Comparison of ENCODE assay signal across 1 cellular context in the genomic region with DNA sequence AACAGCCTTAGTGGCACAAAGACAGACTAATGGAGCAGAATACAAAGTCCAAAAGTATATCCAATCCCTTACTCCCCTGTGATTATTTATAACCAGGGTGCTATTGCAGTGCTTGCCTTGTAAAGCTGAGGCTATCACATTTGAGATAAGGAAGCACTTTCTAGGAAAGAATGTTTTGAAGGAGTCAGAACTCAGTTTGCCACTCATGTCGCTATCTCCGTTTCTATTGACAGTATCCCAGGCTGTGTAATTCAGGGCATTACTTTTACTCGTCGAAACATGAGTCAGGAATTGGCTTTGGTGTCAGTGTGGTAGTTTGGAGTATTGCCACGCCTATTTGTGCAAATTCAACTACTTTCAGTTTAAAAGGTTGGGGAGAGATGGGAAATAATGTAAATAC.
TF ChIP-seq lines count a peak whose summit lies in the region.

No MANE protein-coding gene starts in this region.

TF ChIP-seq in K562, 482 proteins besides CTCF, POLR2A, EP300 and RAD21 (continued from another document and continues in another):
- TF ChIP-seq, protein P1, sequence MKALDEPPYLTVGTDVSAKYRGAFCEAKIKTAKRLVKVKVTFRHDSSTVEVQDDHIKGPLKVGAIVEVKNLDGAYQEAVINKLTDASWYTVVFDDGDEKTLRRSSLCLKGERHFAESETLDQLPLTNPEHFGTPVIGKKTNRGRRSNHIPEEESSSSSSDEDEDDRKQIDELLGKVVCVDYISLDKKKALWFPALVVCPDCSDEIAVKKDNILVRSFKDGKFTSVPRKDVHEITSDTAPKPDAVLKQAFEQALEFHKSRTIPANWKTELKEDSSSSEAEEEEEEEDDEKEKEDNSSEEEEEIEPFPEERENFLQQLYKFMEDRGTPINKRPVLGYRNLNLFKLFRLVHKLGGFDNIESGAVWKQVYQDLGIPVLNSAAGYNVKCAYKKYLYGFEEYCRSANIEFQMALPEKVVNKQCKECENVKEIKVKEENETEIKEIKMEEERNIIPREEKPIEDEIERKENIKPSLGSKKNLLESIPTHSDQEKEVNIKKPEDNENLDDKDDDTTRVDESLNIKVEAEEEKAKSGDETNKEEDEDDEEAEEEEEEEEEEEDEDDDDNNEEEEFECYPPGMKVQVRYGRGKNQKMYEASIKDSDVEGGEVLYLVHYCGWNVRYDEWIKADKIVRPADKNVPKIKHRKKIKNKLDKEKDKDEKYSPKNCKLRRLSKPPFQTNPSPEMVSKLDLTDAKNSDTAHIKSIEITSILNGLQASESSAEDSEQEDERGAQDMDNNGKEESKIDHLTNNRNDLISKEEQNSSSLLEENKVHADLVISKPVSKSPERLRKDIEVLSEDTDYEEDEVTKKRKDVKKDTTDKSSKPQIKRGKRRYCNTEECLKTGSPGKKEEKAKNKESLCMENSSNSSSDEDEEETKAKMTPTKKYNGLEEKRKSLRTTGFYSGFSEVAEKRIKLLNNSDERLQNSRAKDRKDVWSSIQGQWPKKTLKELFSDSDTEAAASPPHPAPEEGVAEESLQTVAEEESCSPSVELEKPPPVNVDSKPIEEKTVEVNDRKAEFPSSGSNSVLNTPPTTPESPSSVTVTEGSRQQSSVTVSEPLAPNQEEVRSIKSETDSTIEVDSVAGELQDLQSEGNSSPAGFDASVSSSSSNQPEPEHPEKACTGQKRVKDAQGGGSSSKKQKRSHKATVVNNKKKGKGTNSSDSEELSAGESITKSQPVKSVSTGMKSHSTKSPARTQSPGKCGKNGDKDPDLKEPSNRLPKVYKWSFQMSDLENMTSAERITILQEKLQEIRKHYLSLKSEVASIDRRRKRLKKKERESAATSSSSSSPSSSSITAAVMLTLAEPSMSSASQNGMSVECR (CRISPR knock-in tag; IDR thresholded peaks at IDR 0.05), result no peak
- TF ChIP-seq RCOR1 (IDR thresholded peaks at IDR 0.05; ENCODE audit: borderline replicate concordance in 1 of 2, low read depth in 2 of 2, low read length in 2 of 2) (peak in 1 of 2 experiments; percentile 73; a peak in 2 of 4 replicates), ARHGAP35 (IDR thresholded peaks at IDR 0.05; ENCODE audit: partially characterized antibody) (no peak), EZH2 (IDR thresholded peaks at IDR 0.05; ENCODE audit: borderline replicate concordance, low read depth, low read length) (no peak), ZNF717 (CRISPR knock-in tag; IDR thresholded peaks at IDR 0.05) (no peak), ZFP36 (IDR thresholded peaks at IDR 0.05; ENCODE audit: low read depth, low read length, partially characterized antibody) (no peak), PCBP1 (IDR thresholded peaks at IDR 0.05; ENCODE audit: low read depth, low read length, poor library complexity, severe bottlenecking) (no peak), SETDB1 (IDR thresholded peaks at IDR 0.05; ENCODE audit: low read length) (no peak), ZNF407 (IDR thresholded peaks at IDR 0.05; ENCODE audit: low read depth) (no peak), SP1 (CRISPR knock-in tag; IDR thresholded peaks at IDR 0.05) (no peak), SMARCB1 (IDR thresholded peaks at IDR 0.05; ENCODE audit: insufficient read length, low read depth) (no peak), ZNF764 (CRISPR knock-in tag; IDR thresholded peaks at IDR 0.05; ENCODE audit: low read depth) (no peak), ZNF551 (CRISPR knock-in tag; IDR thresholded peaks at IDR 0.05) (no peak), RFX7 (CRISPR knock-in tag; IDR thresholded peaks at IDR 0.05) (no peak)
- TF ChIP-seq, protein P2, sequence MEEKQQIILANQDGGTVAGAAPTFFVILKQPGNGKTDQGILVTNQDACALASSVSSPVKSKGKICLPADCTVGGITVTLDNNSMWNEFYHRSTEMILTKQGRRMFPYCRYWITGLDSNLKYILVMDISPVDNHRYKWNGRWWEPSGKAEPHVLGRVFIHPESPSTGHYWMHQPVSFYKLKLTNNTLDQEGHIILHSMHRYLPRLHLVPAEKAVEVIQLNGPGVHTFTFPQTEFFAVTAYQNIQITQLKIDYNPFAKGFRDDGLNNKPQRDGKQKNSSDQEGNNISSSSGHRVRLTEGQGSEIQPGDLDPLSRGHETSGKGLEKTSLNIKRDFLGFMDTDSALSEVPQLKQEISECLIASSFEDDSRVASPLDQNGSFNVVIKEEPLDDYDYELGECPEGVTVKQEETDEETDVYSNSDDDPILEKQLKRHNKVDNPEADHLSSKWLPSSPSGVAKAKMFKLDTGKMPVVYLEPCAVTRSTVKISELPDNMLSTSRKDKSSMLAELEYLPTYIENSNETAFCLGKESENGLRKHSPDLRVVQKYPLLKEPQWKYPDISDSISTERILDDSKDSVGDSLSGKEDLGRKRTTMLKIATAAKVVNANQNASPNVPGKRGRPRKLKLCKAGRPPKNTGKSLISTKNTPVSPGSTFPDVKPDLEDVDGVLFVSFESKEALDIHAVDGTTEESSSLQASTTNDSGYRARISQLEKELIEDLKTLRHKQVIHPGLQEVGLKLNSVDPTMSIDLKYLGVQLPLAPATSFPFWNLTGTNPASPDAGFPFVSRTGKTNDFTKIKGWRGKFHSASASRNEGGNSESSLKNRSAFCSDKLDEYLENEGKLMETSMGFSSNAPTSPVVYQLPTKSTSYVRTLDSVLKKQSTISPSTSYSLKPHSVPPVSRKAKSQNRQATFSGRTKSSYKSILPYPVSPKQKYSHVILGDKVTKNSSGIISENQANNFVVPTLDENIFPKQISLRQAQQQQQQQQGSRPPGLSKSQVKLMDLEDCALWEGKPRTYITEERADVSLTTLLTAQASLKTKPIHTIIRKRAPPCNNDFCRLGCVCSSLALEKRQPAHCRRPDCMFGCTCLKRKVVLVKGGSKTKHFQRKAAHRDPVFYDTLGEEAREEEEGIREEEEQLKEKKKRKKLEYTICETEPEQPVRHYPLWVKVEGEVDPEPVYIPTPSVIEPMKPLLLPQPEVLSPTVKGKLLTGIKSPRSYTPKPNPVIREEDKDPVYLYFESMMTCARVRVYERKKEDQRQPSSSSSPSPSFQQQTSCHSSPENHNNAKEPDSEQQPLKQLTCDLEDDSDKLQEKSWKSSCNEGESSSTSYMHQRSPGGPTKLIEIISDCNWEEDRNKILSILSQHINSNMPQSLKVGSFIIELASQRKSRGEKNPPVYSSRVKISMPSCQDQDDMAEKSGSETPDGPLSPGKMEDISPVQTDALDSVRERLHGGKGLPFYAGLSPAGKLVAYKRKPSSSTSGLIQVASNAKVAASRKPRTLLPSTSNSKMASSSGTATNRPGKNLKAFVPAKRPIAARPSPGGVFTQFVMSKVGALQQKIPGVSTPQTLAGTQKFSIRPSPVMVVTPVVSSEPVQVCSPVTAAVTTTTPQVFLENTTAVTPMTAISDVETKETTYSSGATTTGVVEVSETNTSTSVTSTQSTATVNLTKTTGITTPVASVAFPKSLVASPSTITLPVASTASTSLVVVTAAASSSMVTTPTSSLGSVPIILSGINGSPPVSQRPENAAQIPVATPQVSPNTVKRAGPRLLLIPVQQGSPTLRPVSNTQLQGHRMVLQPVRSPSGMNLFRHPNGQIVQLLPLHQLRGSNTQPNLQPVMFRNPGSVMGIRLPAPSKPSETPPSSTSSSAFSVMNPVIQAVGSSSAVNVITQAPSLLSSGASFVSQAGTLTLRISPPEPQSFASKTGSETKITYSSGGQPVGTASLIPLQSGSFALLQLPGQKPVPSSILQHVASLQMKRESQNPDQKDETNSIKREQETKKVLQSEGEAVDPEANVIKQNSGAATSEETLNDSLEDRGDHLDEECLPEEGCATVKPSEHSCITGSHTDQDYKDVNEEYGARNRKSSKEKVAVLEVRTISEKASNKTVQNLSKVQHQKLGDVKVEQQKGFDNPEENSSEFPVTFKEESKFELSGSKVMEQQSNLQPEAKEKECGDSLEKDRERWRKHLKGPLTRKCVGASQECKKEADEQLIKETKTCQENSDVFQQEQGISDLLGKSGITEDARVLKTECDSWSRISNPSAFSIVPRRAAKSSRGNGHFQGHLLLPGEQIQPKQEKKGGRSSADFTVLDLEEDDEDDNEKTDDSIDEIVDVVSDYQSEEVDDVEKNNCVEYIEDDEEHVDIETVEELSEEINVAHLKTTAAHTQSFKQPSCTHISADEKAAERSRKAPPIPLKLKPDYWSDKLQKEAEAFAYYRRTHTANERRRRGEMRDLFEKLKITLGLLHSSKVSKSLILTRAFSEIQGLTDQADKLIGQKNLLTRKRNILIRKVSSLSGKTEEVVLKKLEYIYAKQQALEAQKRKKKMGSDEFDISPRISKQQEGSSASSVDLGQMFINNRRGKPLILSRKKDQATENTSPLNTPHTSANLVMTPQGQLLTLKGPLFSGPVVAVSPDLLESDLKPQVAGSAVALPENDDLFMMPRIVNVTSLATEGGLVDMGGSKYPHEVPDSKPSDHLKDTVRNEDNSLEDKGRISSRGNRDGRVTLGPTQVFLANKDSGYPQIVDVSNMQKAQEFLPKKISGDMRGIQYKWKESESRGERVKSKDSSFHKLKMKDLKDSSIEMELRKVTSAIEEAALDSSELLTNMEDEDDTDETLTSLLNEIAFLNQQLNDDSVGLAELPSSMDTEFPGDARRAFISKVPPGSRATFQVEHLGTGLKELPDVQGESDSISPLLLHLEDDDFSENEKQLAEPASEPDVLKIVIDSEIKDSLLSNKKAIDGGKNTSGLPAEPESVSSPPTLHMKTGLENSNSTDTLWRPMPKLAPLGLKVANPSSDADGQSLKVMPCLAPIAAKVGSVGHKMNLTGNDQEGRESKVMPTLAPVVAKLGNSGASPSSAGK (IDR thresholded peaks at IDR 0.05), result no peak
- TF ChIP-seq, protein P3, sequence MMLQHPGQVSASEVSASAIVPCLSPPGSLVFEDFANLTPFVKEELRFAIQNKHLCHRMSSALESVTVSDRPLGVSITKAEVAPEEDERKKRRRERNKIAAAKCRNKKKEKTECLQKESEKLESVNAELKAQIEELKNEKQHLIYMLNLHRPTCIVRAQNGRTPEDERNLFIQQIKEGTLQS (IDR thresholded peaks at IDR 0.05), result peak; percentile 37; the same call in 1 of the 2 replicates
- TF ChIP-seq, protein P3 (CRISPR knock-in tag; conservative IDR thresholded peaks at IDR 0.05), result no peak
- TF ChIP-seq, protein P4, sequence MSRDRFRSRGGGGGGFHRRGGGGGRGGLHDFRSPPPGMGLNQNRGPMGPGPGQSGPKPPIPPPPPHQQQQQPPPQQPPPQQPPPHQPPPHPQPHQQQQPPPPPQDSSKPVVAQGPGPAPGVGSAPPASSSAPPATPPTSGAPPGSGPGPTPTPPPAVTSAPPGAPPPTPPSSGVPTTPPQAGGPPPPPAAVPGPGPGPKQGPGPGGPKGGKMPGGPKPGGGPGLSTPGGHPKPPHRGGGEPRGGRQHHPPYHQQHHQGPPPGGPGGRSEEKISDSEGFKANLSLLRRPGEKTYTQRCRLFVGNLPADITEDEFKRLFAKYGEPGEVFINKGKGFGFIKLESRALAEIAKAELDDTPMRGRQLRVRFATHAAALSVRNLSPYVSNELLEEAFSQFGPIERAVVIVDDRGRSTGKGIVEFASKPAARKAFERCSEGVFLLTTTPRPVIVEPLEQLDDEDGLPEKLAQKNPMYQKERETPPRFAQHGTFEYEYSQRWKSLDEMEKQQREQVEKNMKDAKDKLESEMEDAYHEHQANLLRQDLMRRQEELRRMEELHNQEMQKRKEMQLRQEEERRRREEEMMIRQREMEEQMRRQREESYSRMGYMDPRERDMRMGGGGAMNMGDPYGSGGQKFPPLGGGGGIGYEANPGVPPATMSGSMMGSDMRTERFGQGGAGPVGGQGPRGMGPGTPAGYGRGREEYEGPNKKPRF (IDR thresholded peaks at IDR 0.05; ENCODE audit: low read depth, low read length), result no peak
